Comparison of ENCODE assay signal across 1 cellular context in genomic region chr3:185663929-185664328, GRCh38.
TF ChIP-seq lines count a peak whose summit lies in the region.

No MANE protein-coding gene starts in this region.

TF ChIP-seq in HepG2, 621 proteins besides CTCF, POLR2A, EP300 and RAD21:
- TF ChIP-seq SMARCC2 (IDR thresholded peaks at IDR 0.05) (no peak), ZNF333 (CRISPR knock-in tag; IDR thresholded peaks at IDR 0.05; ENCODE audit: borderline replicate concordance) (no peak), RBM22 (optimal IDR thresholded peaks at IDR 0.05; ENCODE audit: low read length) (peak; percentile 60)
